ENCODE assay signal across 8 cellular contexts in the genomic region with DNA sequence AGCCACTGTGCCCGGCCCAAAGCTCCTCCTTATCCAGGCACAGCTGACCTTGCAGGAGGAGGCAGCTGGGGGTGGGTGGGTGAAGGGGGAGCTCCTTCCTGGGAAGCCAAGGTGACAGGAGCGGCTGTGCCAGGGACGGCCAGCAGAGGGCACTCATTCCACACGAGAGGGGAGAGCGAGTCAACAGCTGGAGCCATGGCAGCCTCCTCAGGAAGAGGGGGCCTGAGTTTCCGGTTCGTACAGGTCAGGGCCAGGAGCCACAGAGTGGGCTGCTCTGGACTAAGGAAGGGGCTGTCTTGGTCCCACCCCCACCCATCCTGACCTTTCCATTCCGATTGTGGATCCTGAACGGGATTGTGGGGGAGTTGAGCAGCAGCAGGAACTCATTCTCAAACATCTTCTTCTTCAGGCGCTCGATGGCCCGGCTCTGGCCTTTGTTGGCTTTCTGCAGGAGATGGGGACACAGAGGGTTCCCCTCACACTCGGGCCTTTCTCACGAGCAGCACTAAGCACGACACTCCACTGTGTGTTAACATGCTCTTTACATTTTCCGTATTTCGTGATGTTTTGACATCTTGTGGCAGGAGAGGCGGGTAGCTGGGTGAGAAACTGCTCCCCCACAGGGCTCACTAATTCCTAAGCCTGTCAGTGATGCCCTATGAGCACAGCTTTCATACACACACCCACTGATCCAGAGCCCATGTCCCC.
DNase-seq lines count a peak whose midpoint lies in the region; ATAC-seq and TF ChIP-seq lines count a peak whose summit lies in the region.

No MANE protein-coding gene starts in this region.

- peak; percentile 50 for ATAC-seq in activated CD8-positive, alpha-beta memory T cell treated with anti-CD3 and anti-CD28 coated beads, Interleukin-2, amount 10 ng/mL, durations not matched to agents 7 days and 5 days
- ATAC-seq in HG03342 (IDR thresholded peaks at IDR 0.05; ENCODE audit: unreplicated experiment) (no peak), GM18519 (IDR thresholded peaks at IDR 0.05; ENCODE audit: low FRiP score, unreplicated experiment) (no peak)

- peak; percentile 74 for TF ChIP-seq CTCF in GM12873 (IDR thresholded peaks at IDR 0.05; ENCODE audit: insufficient read depth, low read depth, low read length, missing control alignments)
- peak; percentile 39 for TF ChIP-seq CTCF in fibroblast of the aortic adventitia (IDR thresholded peaks at IDR 0.05; ENCODE audit: insufficient read depth, low read length)

- peaks cover 31% of the 10 kb centered on the region for H3K36me3 Mint-ChIP-seq in activated CD8-positive, alpha-beta memory T cell treated with anti-CD3 and anti-CD28 coated beads, Interleukin-2, amount 10 ng/mL, durations not matched to agents 7 days and 5 days

- H3K4me3 Mint-ChIP-seq in activated CD8-positive, alpha-beta memory T cell treated with anti-CD3 and anti-CD28 coated beads, Interleukin-2, amount 10 ng/mL, durations not matched to agents 7 days and 5 days, result no peak overlapping the region

- no peak overlapping the region for H3K27ac Mint-ChIP-seq in activated CD8-positive, alpha-beta memory T cell treated with anti-CD3 and anti-CD28 coated beads, Interleukin-2, amount 10 ng/mL, durations not matched to agents 7 days and 5 days

- peaks cover 12% of the 10 kb centered on the region for H3K4me1 Mint-ChIP-seq in activated CD8-positive, alpha-beta memory T cell treated with anti-CD3 and anti-CD28 coated beads, Interleukin-2, amount 10 ng/mL, durations not matched to agents 7 days and 5 days

- no peak overlapping the region for H3K4me3 ChIP-seq in fibroblast of the aortic adventitia (ENCODE audit: low read depth, low read length)

- peaks cover 2% of the 10 kb centered on the region for H3K9me3 Mint-ChIP-seq in activated CD8-positive, alpha-beta memory T cell treated with anti-CD3 and anti-CD28 coated beads, Interleukin-2, amount 10 ng/mL, durations not matched to agents 7 days and 5 days (ENCODE audit: low read depth)

- no peaks in the 10 kb centered on the region for H3K27me3 Mint-ChIP-seq in activated CD8-positive, alpha-beta memory T cell treated with anti-CD3 and anti-CD28 coated beads, Interleukin-2, amount 10 ng/mL, durations not matched to agents 7 days and 5 days

- CTCF ChIA-PET in activated CD8-positive, alpha-beta memory T cell treated with anti-CD3 and anti-CD28 coated beads, Interleukin-2, amount 10 ng/mL, durations not matched to agents 7 days and 5 days (lab: Charles Lee), result interaction anchor here (0.6 to 2.6 kb wide), 30 partner anchors 11 to 308 kb away, joined by 3 to 24 read pairs (median 4); no protein-coding TSS in a partner anchor

- DNase-seq in NCI-H1694 treated with DMSO at 0.1 percent for 48 hours (lab: John Stamatoyannopoulos, UW) (peak; percentile 50), fibroblast of the aortic adventitia (ENCODE audit: low read depth) (peak; percentile 14), cerebellar nuclear complex (lab: John Stamatoyannopoulos, UW) (no peak)
- peak; percentile 78 for DNase-seq in activated CD8-positive, alpha-beta memory T cell treated with anti-CD3 and anti-CD28 coated beads, Interleukin-2, amount 10 ng/mL, durations not matched to agents 7 days and 5 days
- DNase-seq in stimulated activated CD4-positive, alpha-beta T cell treated with anti-CD3 and anti-CD28 coated beads, Interleukin-15, amount 100 ng/mL, for 24 hours, result peak; percentile 73

Comparison
In these comparisons a context has a peak if more than half of its experiments do, and no peak if none do; other contexts are left out.
1. DNase-seq: peak in NCI-H1694 treated with DMSO at 0.1 percent for 48 hours (single experiment), activated CD8-positive, alpha-beta memory T cell treated with anti-CD3 and anti-CD28 coated beads, Interleukin-2, amount 10 ng/mL, durations not matched to agents 7 days and 5 days (single experiment), fibroblast of the aortic adventitia (single experiment) and stimulated activated CD4-positive, alpha-beta T cell treated with anti-CD3 and anti-CD28 coated beads, Interleukin-15, amount 100 ng/mL, for 24 hours (single experiment); none in cerebellar nuclear complex (0 of 2).